8 cellular contexts compared by ENCODE assay signal in genomic region chr9:15295761-15296405, GRCh38. TPM values are rescaled to one million over a fixed set of nuclear protein-coding genes. Genes with fewer than 3 reads are reported as not detected.
DNase-seq lines count a peak whose midpoint lies in the region; ATAC-seq and TF ChIP-seq lines count a peak whose summit lies in the region.

No MANE protein-coding gene starts in this region.

- no peaks in the 10 kb centered on the region for H3K27me3 ChIP-seq in CD8-positive, alpha-beta T cell (ENCODE audit: insufficient read depth, low read length)
- H3K27me3 ChIP-seq in OCI-LY3 (ENCODE audit: low read depth, low read length) (0 out of 2 replicates have a peak, but pooled peaks cover under 1% of the 10 kb centered on the region), aorta (ENCODE audit: control insufficient read depth in 1 of 2, insufficient read depth in 2 of 2, low read length in 1 of 2) (no peaks in the 10 kb centered on the region)

- no peak overlapping the region for H3K9ac ChIP-seq in OCI-LY3 (ENCODE audit: low read length)

- peak overlapping the region; percentile 48 for H3K4me3 ChIP-seq in CD8-positive, alpha-beta T cell (ENCODE audit: low read depth, low read length)
- H3K4me3 ChIP-seq in OCI-LY3 (ENCODE audit: low read length) (peak overlapping the region; percentile 37; the same call in 1 of the 2 replicates), aorta (ENCODE audit: low read length in 2 of 2) (peak overlapping the region; percentile 28 to 74)

- peaks cover 15% of the 10 kb centered on the region for H3K36me3 Mint-ChIP-seq in CD8-positive, alpha-beta T cell
- H3K36me3 Mint-ChIP-seq in central memory CD8-positive, alpha-beta T cell (ENCODE audit: insufficient read depth) = peaks cover 14% of the 10 kb centered on the region
- peaks cover 12% of the 10 kb centered on the region for H3K36me3 Mint-ChIP-seq in mesothelial cell of epicardium

- no peaks in the 10 kb centered on the region for H3K79me2 ChIP-seq in OCI-LY3 (ENCODE audit: low read length)

- peak; percentile 15 for ATAC-seq in CD8-positive, alpha-beta T cell
- ATAC-seq in GM21619 (IDR thresholded peaks at IDR 0.05; ENCODE audit: unreplicated experiment) = peak; percentile 26
- ATAC-seq in central memory CD8-positive, alpha-beta T cell (replicated peaks; ENCODE audit: extremely low read depth, poor library complexity, severe bottlenecking) = peak; percentile 36
- ATAC-seq in aorta (ENCODE audit: low FRiP score) = peak; percentile 68
- no peak for ATAC-seq in HG02973 (IDR thresholded peaks at IDR 0.05; ENCODE audit: unreplicated experiment)

- H3K36me3 ChIP-seq in CD8-positive, alpha-beta T cell (ENCODE audit: insufficient read depth, low read length) = no peaks in the 10 kb centered on the region
- H3K36me3 ChIP-seq in OCI-LY3 (replicated peaks; ENCODE audit: low read depth, low read length) = no peaks in the 10 kb centered on the region
- H3K36me3 ChIP-seq in aorta (ENCODE audit: control insufficient read depth in 1 of 2, insufficient read depth in 2 of 2, low read length in 1 of 2) = peaks cover 0 to 3% of the 10 kb centered on the region in 2 donors

- H2AFZ ChIP-seq in OCI-LY3 (ENCODE audit: low read depth, low read length) = peak overlapping the region; percentile 39; the same call in 1 of the 2 replicates

- peak overlapping the region; percentile 81 for H3K4me3 Mint-ChIP-seq in CD8-positive, alpha-beta T cell
- H3K4me3 Mint-ChIP-seq in central memory CD8-positive, alpha-beta T cell = peak overlapping the region; percentile 76
- peak overlapping the region; percentile 25 for H3K4me3 Mint-ChIP-seq in mesothelial cell of epicardium

- H3K27ac Mint-ChIP-seq in CD8-positive, alpha-beta T cell = peak overlapping the region; percentile 94
- H3K27ac Mint-ChIP-seq in central memory CD8-positive, alpha-beta T cell (ENCODE audit: low read depth) = peak overlapping the region; percentile 98
- no peak overlapping the region for H3K27ac Mint-ChIP-seq in mesothelial cell of epicardium

- H3K9me3 Mint-ChIP-seq in CD8-positive, alpha-beta T cell = peaks cover 2% of the 10 kb centered on the region
- no peaks in the 10 kb centered on the region for H3K9me3 Mint-ChIP-seq in central memory CD8-positive, alpha-beta T cell
- peaks cover 17% of the 10 kb centered on the region for H3K9me3 Mint-ChIP-seq in mesothelial cell of epicardium

- H3K4me2 ChIP-seq in OCI-LY3 (ENCODE audit: low read length) = peak overlapping the region; percentile 33

- peak overlapping the region; percentile 74 for H3K27ac ChIP-seq in CD8-positive, alpha-beta T cell (ENCODE audit: low read depth, low read length)
- no peak overlapping the region for H3K27ac ChIP-seq in OCI-LY3 (ENCODE audit: low read length)
- H3K27ac ChIP-seq in aorta (ENCODE audit: low read depth in 1 of 2, low read length in 2 of 2) = peak overlapping the region; percentile 88 to 92

- no peaks in the 10 kb centered on the region for H3K27me3 Mint-ChIP-seq in CD8-positive, alpha-beta T cell (ENCODE audit: low read depth)
- no peaks in the 10 kb centered on the region for H3K27me3 Mint-ChIP-seq in central memory CD8-positive, alpha-beta T cell
- no peaks in the 10 kb centered on the region for H3K27me3 Mint-ChIP-seq in mesothelial cell of epicardium (ENCODE audit: low read depth)

- WGBS in aorta, 2 donors = 0% methylated on average over 4 of the region's 4 CpGs

- intact Hi-C loops in CD8-positive, alpha-beta T cell (cut with DNase I, micrococcal nuclease) = loop anchor here (2.0 to 5.0 kb wide), 6 partner anchors 13 to 256 kb away; partner anchors contain the start of genes CCDC171 (in 1 of the 2), PSIP1 (in 1 of the 2) and SNAPC3 (in 1 of the 2)
- intact Hi-C loops in aorta (cut with DNase I) = loop anchor here (10.0 kb wide), 2 partner anchors 51 to 189 kb away; no protein-coding TSS in a partner anchor

- peaks cover 3% of the 10 kb centered on the region for H3K9me3 ChIP-seq in CD8-positive, alpha-beta T cell (ENCODE audit: low read length)
- H3K9me3 ChIP-seq in OCI-LY3 (ENCODE audit: insufficient read depth, low read length) = no peaks in the 10 kb centered on the region
- no peaks in the 10 kb centered on the region for H3K9me3 ChIP-seq in aorta (ENCODE audit: control insufficient read depth, low read length)

- peaks cover 87% of the 10 kb centered on the region for H3K4me1 Mint-ChIP-seq in CD8-positive, alpha-beta T cell (ENCODE audit: low read depth)
- H3K4me1 Mint-ChIP-seq in central memory CD8-positive, alpha-beta T cell = peaks cover 81% of the 10 kb centered on the region
- H3K4me1 Mint-ChIP-seq in mesothelial cell of epicardium = peaks cover 13% of the 10 kb centered on the region

- POLR2A ChIA-PET in CD8-positive, alpha-beta T cell (lab: Charles Lee) = interaction anchor here (0.8 to 2.2 kb wide), 4 partner anchors 10 to 16 kb away, joined by 3 to 8 read pairs (median 3); partner anchors contain the start of gene TTC39B

- no peaks in the 10 kb centered on the region for H4K20me1 ChIP-seq in OCI-LY3 (ENCODE audit: insufficient read depth, low read length)

- no peak for DNase-seq in CD8-positive, alpha-beta T cell
- no peak for DNase-seq in central memory CD8-positive, alpha-beta T cell (ENCODE audit: low spot score in 2 of 2)
- DNase-seq in mesothelial cell of epicardium (ENCODE audit: low spot score in 2 of 2, unreplicated experiment in 2 of 2) = no peak
- DNase-seq in aorta = peak in 1 of 2 donors; percentile 61
- no peak for DNase-seq in SIG-M5 treated with dmso at 0.1 percent for 504 hours (lab: John Stamatoyannopoulos, UW; ENCODE audit: unreplicated experiment)

- CTCF ChIA-PET in CD8-positive, alpha-beta T cell (lab: Charles Lee) = interaction anchor here (5.2 kb wide), 1 partner anchor 14 kb away, joined by 50 read pairs; the partner anchor contains the start of gene TTC39B

- TF ChIP-seq CTCF in CD8-positive, alpha-beta T cell (IDR thresholded peaks at IDR 0.05) = no peak
- TF ChIP-seq CTCF in OCI-LY3 (IDR thresholded peaks at IDR 0.05; ENCODE audit: low read depth, low read length) (no peak), mesothelial cell of epicardium (IDR thresholded peaks at IDR 0.05; ENCODE audit: unreplicated experiment) (no peak)

- H3K4me1 ChIP-seq in CD8-positive, alpha-beta T cell (ENCODE audit: insufficient read depth, low read length) = peaks cover 79% of the 10 kb centered on the region
- peaks cover 20% of the 10 kb centered on the region for H3K4me1 ChIP-seq in OCI-LY3 (ENCODE audit: low read length)
- peaks cover 2 to 5% of the 10 kb centered on the region in 2 donors for H3K4me1 ChIP-seq in aorta (ENCODE audit: control insufficient read depth in 1 of 2, insufficient read depth in 2 of 2, low read length in 2 of 2)

RNA-seq across cellular contexts. Expression of gene TTC39B, which starts 11.1 kb away (rescaled TPM):
- total RNA-seq in CD8-positive, alpha-beta T cell = 10 to 100 TPM; 23.3 to 23.8 TPM
- total RNA-seq in mesothelial cell of epicardium (5.2 to 6.0 TPM (median 6.0 TPM) in 3 replicates), aorta (10 to 100 TPM; 35.2 to 40.8 TPM)
- polyA plus RNA-seq in aorta = 10 to 100 TPM in 1 of 2 donors, 1 to 10 TPM in 1; 6.1 to 18.3 TPM

Comparison
In these comparisons a context has a peak if more than half of its experiments do, and no peak if none do; other contexts are left out.
1. H3K4me3 Mint-ChIP-seq: peak in every context shown above with its lines; median percentile 81 in CD8-positive, alpha-beta T cell; 76 in central memory CD8-positive, alpha-beta T cell; 25 in mesothelial cell of epicardium.